Comparison of ENCODE assay signal across 15 cellular contexts in the genomic region with DNA sequence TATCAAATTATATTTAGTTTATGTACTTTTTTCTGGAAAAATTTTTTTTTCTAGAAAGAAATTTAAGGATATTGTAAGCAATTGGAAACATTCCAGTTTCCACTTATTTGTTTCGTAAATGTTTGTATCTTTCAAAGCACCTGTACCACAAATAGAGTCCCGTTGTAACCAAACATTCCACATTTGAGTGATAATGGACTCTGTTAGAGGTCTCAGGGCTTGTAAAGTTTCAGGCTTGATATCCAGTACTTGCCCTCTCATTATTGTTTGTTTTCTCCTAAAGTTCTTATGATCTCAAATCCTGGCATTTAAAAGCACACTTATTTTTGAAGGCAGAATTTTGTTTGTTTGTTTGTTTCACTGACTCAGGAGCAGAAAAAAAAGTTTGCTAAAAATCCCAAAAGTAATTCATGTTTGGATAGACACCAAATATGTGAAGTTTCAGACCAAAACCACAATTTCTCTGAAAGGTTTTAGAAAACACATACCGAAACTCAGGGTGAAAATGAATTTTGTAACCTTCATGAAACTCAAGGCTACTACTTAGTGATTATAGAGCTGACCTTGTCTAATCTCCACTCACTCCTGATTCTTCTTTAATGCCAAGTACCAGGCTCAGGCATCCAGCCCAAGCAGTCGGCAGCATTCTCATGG. TPM values are rescaled to one million over a fixed set of nuclear protein-coding genes. Genes with fewer than 3 reads are reported as not detected.
A peak's percentile ranks its signal among the peaks of the same experiment; 100 is the strongest.
DNase-seq lines count a peak whose midpoint lies in the region; ATAC-seq and TF ChIP-seq lines count a peak whose summit lies in the region.
"Had no signal": no experiment of that assay in that cellular context is flagged by ENCODE, and none has a peak within 500 bp of the region (broad histone marks: within the 10 kb centered on the region; RNA-seq: fewer than 3 reads in every experiment).

No MANE protein-coding gene starts in this region.

- no peak overlapping the region for H3K4me3 Mint-ChIP-seq in CD8-positive, alpha-beta memory T cell
- H3K4me3 Mint-ChIP-seq: activated naive CD4-positive, alpha-beta T cell treated with anti-CD3 and anti-CD28 coated beads, Interleukin-2, amount 50 U/mL, for 24 hours; natural killer cell had no signal

- DNase-seq in CD8-positive, alpha-beta memory T cell, result no peak
- DNase-seq in right lobe of liver (no peak), ovary (no peak), NOMO-1 treated with DMSO at 0.1 percent for 48 hours (lab: John Stamatoyannopoulos, UW; ENCODE audit: unreplicated experiment) (no peak)
- DNase-seq: activated CD4-positive, alpha-beta T cell treated with anti-CD3 and anti-CD28 coated beads, Interleukin-2, amount 50 U/mL, for 48 hours; foreskin melanocyte; natural killer cell; NCI-H1105; NCI-H82; SW 1271 had no signal

- POLR2A ChIA-PET in CD8-positive, alpha-beta memory T cell (lab: Charles Lee), result no interaction called here

- H4K20me1 ChIP-seq in OCI-LY3 (ENCODE audit: insufficient read depth, low read length), result no peaks in the 10 kb centered on the region

- TF ChIP-seq POLR2A in right lobe of liver (IDR thresholded peaks at IDR 0.05), result no peak
- TF ChIP-seq POLR2A in ovary (IDR thresholded peaks at IDR 0.05), result no peak

- H3K27ac ChIP-seq in OCI-LY3 (ENCODE audit: low read length) (peak overlapping the region; percentile 43; the same call in 1 of the 2 replicates), right lobe of liver (no peak overlapping the region), ovary (no peak overlapping the region)
- H3K27ac ChIP-seq in CD8-positive, alpha-beta memory T cell (ENCODE audit: low read depth, low read length), result no peak overlapping the region

- H3K4me1 Mint-ChIP-seq in CD8-positive, alpha-beta memory T cell, result peaks cover 2 to 6% (median 2%) of the 10 kb centered on the region in 3 donors

- H3K4me3 ChIP-seq in OCI-LY3 (ENCODE audit: low read length) (peak overlapping the region; percentile 51), right lobe of liver (no peak overlapping the region), ovary (no peak overlapping the region)
- H3K4me3 ChIP-seq in CD8-positive, alpha-beta memory T cell (ENCODE audit: low read length), result no peak overlapping the region

- H3K36me3 ChIP-seq in OCI-LY3 (replicated peaks; ENCODE audit: low read depth, low read length) (no peaks in the 10 kb centered on the region), right lobe of liver (no peaks in the 10 kb centered on the region), ovary (no peaks in the 10 kb centered on the region)
- no peaks in the 10 kb centered on the region for H3K36me3 ChIP-seq in CD8-positive, alpha-beta memory T cell (ENCODE audit: insufficient read depth, low read length)

- H3K9me3 ChIP-seq in OCI-LY3 (ENCODE audit: insufficient read depth, low read length) (no peaks in the 10 kb centered on the region), right lobe of liver (no peaks in the 10 kb centered on the region), ovary (no peaks in the 10 kb centered on the region)
- H3K9me3 ChIP-seq in CD8-positive, alpha-beta memory T cell (ENCODE audit: low read length), result no peaks in the 10 kb centered on the region

- TF ChIP-seq EP300 in ovary (IDR thresholded peaks at IDR 0.05), result no peak

- CTCF ChIA-PET in CD8-positive, alpha-beta memory T cell (lab: Charles Lee), result no interaction called here

- intact Hi-C loops in right lobe of liver (cut with DNase I), result no loop called here
- intact Hi-C loops in ovary (cut with DNase I), result loop anchor here in 1 of 4 donors (10.0 kb wide), 1 partner anchor 206 kb away; the partner anchor contains the start of gene MSMO1

- no peaks in the 10 kb centered on the region for H3K79me2 ChIP-seq in OCI-LY3 (ENCODE audit: low read length)

- H2AFZ ChIP-seq in OCI-LY3 (ENCODE audit: low read depth, low read length), result no peak overlapping the region

- TF ChIP-seq CTCF in OCI-LY3 (IDR thresholded peaks at IDR 0.05; ENCODE audit: low read depth, low read length) (no peak), right lobe of liver (IDR thresholded peaks at IDR 0.05) (no peak), ovary (IDR thresholded peaks at IDR 0.05) (no peak)

- H3K27me3 ChIP-seq in OCI-LY3 (ENCODE audit: low read depth, low read length), result peaks cover 8% of the 10 kb centered on the region
- H3K27me3 ChIP-seq in CD8-positive, alpha-beta memory T cell (ENCODE audit: insufficient read depth, low read length, poor library complexity, severe bottlenecking), result no peaks in the 10 kb centered on the region
- no peaks in the 10 kb centered on the region for H3K27me3 ChIP-seq in right lobe of liver
- no peaks in the 10 kb centered on the region for H3K27me3 ChIP-seq in ovary

- 44% methylated on average over 4 of the region's 4 CpGs for WGBS in right lobe of liver (ENCODE audit: insufficient coverage, low coverage, low lambda C conversion rate, missing lambda C conversion rate)
- 10 to 26% (median 22%) methylated on average over 4 of the region's 4 CpGs for whole genome bisulfite sequencing in ovary, 3 donors

- H3K27me3 Mint-ChIP-seq in CD8-positive, alpha-beta memory T cell, result peaks cover 7 to 26% of the 10 kb centered on the region in 2 donors

- no peak overlapping the region for H3K27ac Mint-ChIP-seq in CD8-positive, alpha-beta memory T cell
- H3K27ac Mint-ChIP-seq: activated naive CD4-positive, alpha-beta T cell treated with anti-CD3 and anti-CD28 coated beads, Interleukin-2, amount 50 U/mL, for 24 hours; natural killer cell had no signal

- peak overlapping the region; percentile 17; the same call in 1 of the 2 replicates for H3K9ac ChIP-seq in OCI-LY3 (ENCODE audit: low read length)

- peak; percentile 89 for ATAC-seq in GM18907 (IDR thresholded peaks at IDR 0.05; ENCODE audit: unreplicated experiment)
- peak; percentile 86 for ATAC-seq in GM21529 (IDR thresholded peaks at IDR 0.05; ENCODE audit: unreplicated experiment)
- peak; percentile 65 for ATAC-seq in HG03060 (IDR thresholded peaks at IDR 0.05; ENCODE audit: low read depth, unreplicated experiment)
- ATAC-seq in right lobe of liver, result no peak
- ATAC-seq: natural killer cell had no signal

- no peaks in the 10 kb centered on the region for H3K36me3 Mint-ChIP-seq in CD8-positive, alpha-beta memory T cell
- H3K36me3 Mint-ChIP-seq: activated naive CD4-positive, alpha-beta T cell treated with anti-CD3 and anti-CD28 coated beads, Interleukin-2, amount 50 U/mL, for 24 hours; natural killer cell had no signal

- H3K4me2 ChIP-seq in OCI-LY3 (ENCODE audit: low read length), result peak overlapping the region; percentile 66

- H3K4me1 ChIP-seq in OCI-LY3 (ENCODE audit: low read length) (peaks cover 33% of the 10 kb centered on the region), right lobe of liver (no peaks in the 10 kb centered on the region), ovary (ENCODE audit: insufficient read depth) (no peaks in the 10 kb centered on the region)
- H3K4me1 ChIP-seq in CD8-positive, alpha-beta memory T cell (ENCODE audit: insufficient read depth, low read length), result peaks cover 2% of the 10 kb centered on the region

- H3K9me3 Mint-ChIP-seq in CD8-positive, alpha-beta memory T cell, result no peaks in the 10 kb centered on the region
- H3K9me3 Mint-ChIP-seq: activated naive CD4-positive, alpha-beta T cell treated with anti-CD3 and anti-CD28 coated beads, Interleukin-2, amount 50 U/mL, for 24 hours; natural killer cell had no signal

RNA-seq across cellular contexts. Expression of gene TMEM192, which starts 5.7 kb away (rescaled TPM):
- total RNA-seq in CD8-positive, alpha-beta memory T cell, result 10 to 100 TPM; 18.1 to 20.8 TPM
- 23.9 TPM for polyA plus RNA-seq in CD8-positive, alpha-beta memory T cell
- total RNA-seq in right lobe of liver (10 to 100 TPM; 16.2 to 40.0 (median 23.3) TPM), ovary (10 to 100 TPM; 16.7 to 35.2 (median 25.3) TPM)
- 10 to 100 TPM; 22.1 to 40.8 TPM for polyA plus RNA-seq in ovary

Comparison
In these comparisons a context has a peak if more than half of its experiments do, and no peak if none do; other contexts are left out.
1. ATAC-seq: peak in GM18907 (single experiment), GM21529 (single experiment) and HG03060 (single experiment); none in right lobe of liver (0 of 4).